ENCODE assay signal across 10 cellular contexts in genomic region chr18:48780151-48781001, GRCh38.
DNase-seq lines count a peak whose midpoint lies in the region; ATAC-seq and TF ChIP-seq lines count a peak whose summit lies in the region.
"Had no signal": no experiment of that assay in that cellular context is flagged by ENCODE, and none has a peak within 500 bp of the region (broad histone marks: within the 10 kb centered on the region; RNA-seq: fewer than 3 reads in every experiment).

No MANE protein-coding gene starts in this region.

- DNase-seq in GM23248 (peak; percentile 69), caudate nucleus (lab: John Stamatoyannopoulos, UW) (no peak), left lung (no peak), NCI-H226 (no peak), NCI-H748 (lab: John Stamatoyannopoulos, UW; ENCODE audit: unreplicated experiment) (no peak), NCI-H1436 treated with DMSO at 0.1 percent for 48 hours (lab: John Stamatoyannopoulos, UW) (no peak)
- DNase-seq in stimulated activated effector memory CD8-positive, alpha-beta T cell treated with anti-CD3 and anti-CD28 coated beads, Interleukin-12 subunit alpha, Interleukin-12 subunit beta, amount 100 ng/mL, for 72 hours (ENCODE audit: low spot score in 2 of 2): no peak
- DNase-seq in activated CD4-positive, CD25-positive, alpha-beta regulatory T cell (lab: John Stamatoyannopoulos, UW): no peak
- DNase-seq: NCI-H526 had no signal

- 24 to 25% methylated on average over 19 of the region's 19 CpGs for WGBS in GM23248 (ENCODE audit: low coverage in 1 of 2, low lambda C conversion rate in 2 of 2, missing lambda C conversion rate in 2 of 2), 2 experiments

- no peaks in the 10 kb centered on the region for H3K9me3 Mint-ChIP-seq in stimulated activated effector memory CD8-positive, alpha-beta T cell treated with anti-CD3 and anti-CD28 coated beads, Interleukin-12 subunit alpha, Interleukin-12 subunit beta, amount 100 ng/mL, for 72 hours
- H3K9me3 Mint-ChIP-seq: T-helper 1 cell treated with Interleukin-12 subunit alpha and Interleukin-12 subunit beta and Interleukin-4 antibody, amounts not matched to agents 30 μg/mL and 1 μg/mL, for 36 hours had no signal

- in situ Hi-C loops in GM23248 (cut with MboI): no loop called here

- H3K4me3 Mint-ChIP-seq in stimulated activated effector memory CD8-positive, alpha-beta T cell treated with anti-CD3 and anti-CD28 coated beads, Interleukin-12 subunit alpha, Interleukin-12 subunit beta, amount 100 ng/mL, for 72 hours: no peak overlapping the region
- H3K4me3 Mint-ChIP-seq: T-helper 1 cell treated with Interleukin-12 subunit alpha and Interleukin-12 subunit beta and Interleukin-4 antibody, amounts not matched to agents 30 μg/mL and 1 μg/mL, for 36 hours had no signal

- no peaks in the 10 kb centered on the region for H4K20me1 ChIP-seq in GM23248 (ENCODE audit: insufficient read depth)

- peaks cover 13% of the 10 kb centered on the region for H3K79me2 ChIP-seq in GM23248 (ENCODE audit: insufficient read depth)

- no peaks in the 10 kb centered on the region for H3K9me2 ChIP-seq in GM23248 (ENCODE audit: insufficient read depth)

- H3K9me3 ChIP-seq in GM23248 (ENCODE audit: low read depth) (no peaks in the 10 kb centered on the region), left lung (no peaks in the 10 kb centered on the region)

- H3K4me1 ChIP-seq in GM23248 (ENCODE audit: insufficient read depth) (peaks cover 38% of the 10 kb centered on the region), left lung (peaks cover 27 to 76% of the 10 kb centered on the region in 2 donors)

- H3K36me3 ChIP-seq in GM23248 (ENCODE audit: low read depth) (no peaks in the 10 kb centered on the region; the same call in 1 of the 2 replicates), left lung (no peaks in the 10 kb centered on the region)

- H3K27me3 ChIP-seq in GM23248 (replicated peaks; ENCODE audit: insufficient read depth) (no peaks in the 10 kb centered on the region), left lung (no peaks in the 10 kb centered on the region)

- H3F3A ChIP-seq in GM23248 (ENCODE audit: insufficient read depth): peaks cover 20% of the 10 kb centered on the region

- H3K4me2 ChIP-seq in GM23248 (ENCODE audit: unreplicated experiment): peak overlapping the region; percentile 64

- H3K27ac ChIP-seq in GM23248: peak overlapping the region; percentile 92
- H3K27ac ChIP-seq in caudate nucleus (ENCODE audit: low read depth, low read length): peak overlapping the region; percentile 72
- peak overlapping the region; percentile 63 to 83 for H3K27ac ChIP-seq in left lung

- H3K27ac Mint-ChIP-seq in stimulated activated effector memory CD8-positive, alpha-beta T cell treated with anti-CD3 and anti-CD28 coated beads, Interleukin-12 subunit alpha, Interleukin-12 subunit beta, amount 100 ng/mL, for 72 hours: peak overlapping the region; percentile 56
- H3K27ac Mint-ChIP-seq: T-helper 1 cell treated with Interleukin-12 subunit alpha and Interleukin-12 subunit beta and Interleukin-4 antibody, amounts not matched to agents 30 μg/mL and 1 μg/mL, for 36 hours had no signal

- peaks cover 36% of the 10 kb centered on the region for H3K4me1 Mint-ChIP-seq in stimulated activated effector memory CD8-positive, alpha-beta T cell treated with anti-CD3 and anti-CD28 coated beads, Interleukin-12 subunit alpha, Interleukin-12 subunit beta, amount 100 ng/mL, for 72 hours

- TF ChIP-seq CTCF in left lung (IDR thresholded peaks at IDR 0.05): no peak

- no peak for ATAC-seq in left lung
- no peak for ATAC-seq in stimulated activated effector memory CD8-positive, alpha-beta T cell treated with anti-CD3 and anti-CD28 coated beads, Interleukin-12 subunit alpha, Interleukin-12 subunit beta, amount 100 ng/mL, for 72 hours

- intact Hi-C loops in left lung (cut with DNase I): loop anchor here in 1 of 2 donors (10.0 kb wide), 1 partner anchor 164 kb away; no protein-coding TSS in a partner anchor

- no peak overlapping the region for H3K4me3 ChIP-seq in GM23248
- H3K4me3 ChIP-seq in left lung: no peak overlapping the region

- peaks cover 5% of the 10 kb centered on the region for H3K36me3 Mint-ChIP-seq in stimulated activated effector memory CD8-positive, alpha-beta T cell treated with anti-CD3 and anti-CD28 coated beads, Interleukin-12 subunit alpha, Interleukin-12 subunit beta, amount 100 ng/mL, for 72 hours

- H3K9ac ChIP-seq in GM23248: peak overlapping the region; percentile 79

- no peak overlapping the region for H2AFZ ChIP-seq in GM23248
